ENCODE assay signal across 35 cellular contexts in the genomic region with DNA sequence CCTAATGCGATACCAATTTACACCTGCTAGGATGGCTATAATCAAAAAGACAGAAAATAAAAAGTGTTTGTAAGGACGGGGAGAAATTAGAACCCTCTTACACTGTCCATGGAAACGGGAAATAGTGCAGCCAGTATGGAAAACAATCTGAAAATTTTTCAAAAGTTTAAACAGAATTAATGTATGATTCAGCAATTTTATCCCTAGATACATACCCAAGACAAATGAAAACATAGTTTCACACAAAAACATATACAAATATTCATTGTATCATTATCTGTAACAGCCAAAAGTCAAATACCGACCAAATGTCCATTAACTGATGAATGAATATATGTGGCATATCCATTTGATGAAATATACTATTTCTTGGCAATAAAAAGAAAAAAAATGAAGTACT.
"Had no signal": no experiment of that assay in that cellular context is flagged by ENCODE, and none has a peak within 500 bp of the region (broad histone marks: within the 10 kb centered on the region; RNA-seq: fewer than 3 reads in every experiment).

No MANE protein-coding gene starts in this region.

- DNase-seq: Karpas-422, Kasumi-1, MG63, MM.1S, MV-4-11, NCI-H1048, NCI-H1092, NCI-H1092 treated with DMSO at 0.1 percent for 48 hours, NCI-H1105, NCI-H1105 treated with DMSO at 0.1 percent for 48 hours, NCI-H1417, NCI-H1417 treated with DMSO at 0.1 percent for 48 hours, NCI-H1436, NCI-H1436 treated with DMSO at 0.1 percent for 48 hours, NCI-H146, NCI-H1694, NCI-H1694 treated with DMSO at 0.1 percent for 48 hours, NCI-H187, NCI-H187 treated with DMSO at 0.1 percent for 48 hours, NCI-H1930, NCI-H2029, NCI-H2029 treated with DMSO at 0.1 percent for 48 hours, NCI-H2081, NCI-H2081 treated with DMSO at 0.1 percent for 48 hours, NCI-H2107, NCI-H2171, NCI-H2227 treated with DMSO at 0.1 percent for 48 hours, NCI-H226, NCI-H345, NCI-H446, NCI-H446 treated with DMSO at 0.1 percent for 48 hours, NCI-H510A, NCI-H510A treated with DMSO at 0.1 percent for 48 hours, NCI-H524, NCI-H524 treated with DMSO at 0.1 percent for 48 hours had no signal

- H3K27me3 ChIP-seq: MG63 had no signal

- H3K36me3 ChIP-seq: MG63 had no signal

- H3K4me3 ChIP-seq: MG63 had no signal

- H3K9me3 ChIP-seq: MG63 had no signal
